1 cellular context compared by ENCODE assay signal in the genomic region with DNA sequence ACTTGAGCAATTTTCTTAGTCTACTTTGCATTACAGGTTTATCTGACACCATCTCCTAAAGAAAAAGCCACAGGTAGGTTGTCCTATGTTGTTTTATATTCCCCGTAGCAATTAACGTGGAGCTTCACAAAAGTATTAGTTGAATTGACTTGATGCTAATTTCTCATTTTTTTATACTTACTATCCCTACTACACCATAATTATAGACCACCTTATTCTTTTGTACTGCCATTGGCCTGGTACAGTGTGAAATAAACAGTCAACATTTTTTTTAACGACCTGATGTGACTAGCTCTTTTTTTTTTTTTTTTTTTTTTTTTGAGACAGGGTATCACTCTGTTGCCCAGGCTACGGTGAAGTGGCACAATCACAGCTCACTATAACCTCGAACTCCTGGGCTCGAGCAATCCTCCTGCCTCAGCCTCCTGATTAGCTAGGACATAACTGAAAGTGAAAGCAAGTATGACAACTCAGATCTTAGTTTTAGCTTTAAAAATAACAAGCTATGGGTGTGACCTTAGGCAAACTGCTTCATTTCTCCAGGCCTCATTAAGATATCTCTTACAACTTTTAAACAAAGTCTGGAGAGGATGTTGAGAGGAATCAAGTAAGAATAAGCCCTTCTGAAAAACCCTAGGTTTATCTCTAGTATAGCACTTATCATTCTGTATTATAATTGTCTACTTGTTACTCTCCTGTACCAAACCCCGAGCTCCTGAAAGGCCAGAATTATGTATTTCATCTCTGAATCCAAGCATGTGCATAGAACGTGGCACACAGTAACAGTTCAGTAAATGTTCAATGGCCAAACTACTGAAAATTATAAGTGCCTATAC.
TF ChIP-seq lines count a peak whose summit lies in the region.

No MANE protein-coding gene starts in this region.

TF ChIP-seq in K562, 482 proteins besides CTCF, POLR2A, EP300 and RAD21 (continues in another document):
- TF ChIP-seq TCF3 (CRISPR knock-in tag; IDR thresholded peaks at IDR 0.05) = 0 out of 2 replicates have a peak, but pooled peaks have one; percentile 16
- TF ChIP-seq ZNF398 (CRISPR knock-in tag; IDR thresholded peaks at IDR 0.05) = no peak
- no peak for TF ChIP-seq NCOA4 (IDR thresholded peaks at IDR 0.05; ENCODE audit: partially characterized antibody)
- no peak for TF ChIP-seq ZNF695 (CRISPR knock-in tag; IDR thresholded peaks at IDR 0.05)
- TF ChIP-seq MEF2D (tag; conservative IDR thresholded peaks at IDR 0.05; ENCODE audit: low read depth) = no peak
- TF ChIP-seq JUNB (CRISPR knock-in tag; conservative IDR thresholded peaks at IDR 0.05) = no peak
- TF ChIP-seq ZNF23 (CRISPR knock-in tag; IDR thresholded peaks at IDR 0.05) = no peak
- no peak for TF ChIP-seq CCAR2 (IDR thresholded peaks at IDR 0.05; ENCODE audit: low read depth, low read length)
- TF ChIP-seq ZC3H8 (IDR thresholded peaks at IDR 0.05) = no peak
- TF ChIP-seq ZNF282 (CRISPR knock-in tag; IDR thresholded peaks at IDR 0.05) = no peak
- no peak for TF ChIP-seq SMARCB1 (IDR thresholded peaks at IDR 0.05; ENCODE audit: insufficient read length, low read depth)
- no peak for TF ChIP-seq YY1 (IDR thresholded peaks at IDR 0.05; ENCODE audit: borderline replicate concordance in 1 of 3, control insufficient read depth in 1 of 3, extremely low read depth in 1 of 3, insufficient read depth in 3 of 3, insufficient read length in 1 of 3, insufficient replicate concordance in 2 of 3, low read depth in 1 of 3, low read length in 2 of 3)
- TF ChIP-seq TFAM (CRISPR knock-in tag; conservative IDR thresholded peaks at IDR 0.05) = no peak
- TF ChIP-seq, protein P1, sequence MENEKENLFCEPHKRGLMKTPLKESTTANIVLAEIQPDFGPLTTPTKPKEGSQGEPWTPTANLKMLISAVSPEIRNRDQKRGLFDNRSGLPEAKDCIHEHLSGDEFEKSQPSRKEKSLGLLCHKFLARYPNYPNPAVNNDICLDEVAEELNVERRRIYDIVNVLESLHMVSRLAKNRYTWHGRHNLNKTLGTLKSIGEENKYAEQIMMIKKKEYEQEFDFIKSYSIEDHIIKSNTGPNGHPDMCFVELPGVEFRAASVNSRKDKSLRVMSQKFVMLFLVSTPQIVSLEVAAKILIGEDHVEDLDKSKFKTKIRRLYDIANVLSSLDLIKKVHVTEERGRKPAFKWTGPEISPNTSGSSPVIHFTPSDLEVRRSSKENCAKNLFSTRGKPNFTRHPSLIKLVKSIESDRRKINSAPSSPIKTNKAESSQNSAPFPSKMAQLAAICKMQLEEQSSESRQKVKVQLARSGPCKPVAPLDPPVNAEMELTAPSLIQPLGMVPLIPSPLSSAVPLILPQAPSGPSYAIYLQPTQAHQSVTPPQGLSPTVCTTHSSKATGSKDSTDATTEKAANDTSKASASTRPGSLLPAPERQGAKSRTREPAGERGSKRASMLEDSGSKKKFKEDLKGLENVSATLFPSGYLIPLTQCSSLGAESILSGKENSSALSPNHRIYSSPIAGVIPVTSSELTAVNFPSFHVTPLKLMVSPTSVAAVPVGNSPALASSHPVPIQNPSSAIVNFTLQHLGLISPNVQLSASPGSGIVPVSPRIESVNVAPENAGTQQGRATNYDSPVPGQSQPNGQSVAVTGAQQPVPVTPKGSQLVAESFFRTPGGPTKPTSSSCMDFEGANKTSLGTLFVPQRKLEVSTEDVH (IDR thresholded peaks at IDR 0.05; ENCODE audit: low read depth, partially characterized antibody) = no peak
- TF ChIP-seq, protein P2, sequence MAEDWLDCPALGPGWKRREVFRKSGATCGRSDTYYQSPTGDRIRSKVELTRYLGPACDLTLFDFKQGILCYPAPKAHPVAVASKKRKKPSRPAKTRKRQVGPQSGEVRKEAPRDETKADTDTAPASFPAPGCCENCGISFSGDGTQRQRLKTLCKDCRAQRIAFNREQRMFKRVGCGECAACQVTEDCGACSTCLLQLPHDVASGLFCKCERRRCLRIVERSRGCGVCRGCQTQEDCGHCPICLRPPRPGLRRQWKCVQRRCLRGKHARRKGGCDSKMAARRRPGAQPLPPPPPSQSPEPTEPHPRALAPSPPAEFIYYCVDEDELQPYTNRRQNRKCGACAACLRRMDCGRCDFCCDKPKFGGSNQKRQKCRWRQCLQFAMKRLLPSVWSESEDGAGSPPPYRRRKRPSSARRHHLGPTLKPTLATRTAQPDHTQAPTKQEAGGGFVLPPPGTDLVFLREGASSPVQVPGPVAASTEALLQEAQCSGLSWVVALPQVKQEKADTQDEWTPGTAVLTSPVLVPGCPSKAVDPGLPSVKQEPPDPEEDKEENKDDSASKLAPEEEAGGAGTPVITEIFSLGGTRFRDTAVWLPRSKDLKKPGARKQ (CRISPR knock-in tag; IDR thresholded peaks at IDR 0.05) = 0 out of 2 replicates have a peak, but pooled peaks have one; percentile 62
- no peak for TF ChIP-seq PRMT5 (CRISPR knock-in tag; IDR thresholded peaks at IDR 0.05)
- TF ChIP-seq NUFIP1 (IDR thresholded peaks at IDR 0.05; ENCODE audit: partially characterized antibody) = no peak
- TF ChIP-seq ZNF143 (CRISPR knock-in tag; IDR thresholded peaks at IDR 0.05) = no peak
- no peak for TF ChIP-seq TGIF2 (CRISPR knock-in tag; IDR thresholded peaks at IDR 0.05)
- TF ChIP-seq NR2C1 (IDR thresholded peaks at IDR 0.05) = no peak
- no peak for TF ChIP-seq NR2C1 (tag; IDR thresholded peaks at IDR 0.05)
- TF ChIP-seq ZNF232 (CRISPR knock-in tag; IDR thresholded peaks at IDR 0.05) = no peak
- TF ChIP-seq, protein P3, sequence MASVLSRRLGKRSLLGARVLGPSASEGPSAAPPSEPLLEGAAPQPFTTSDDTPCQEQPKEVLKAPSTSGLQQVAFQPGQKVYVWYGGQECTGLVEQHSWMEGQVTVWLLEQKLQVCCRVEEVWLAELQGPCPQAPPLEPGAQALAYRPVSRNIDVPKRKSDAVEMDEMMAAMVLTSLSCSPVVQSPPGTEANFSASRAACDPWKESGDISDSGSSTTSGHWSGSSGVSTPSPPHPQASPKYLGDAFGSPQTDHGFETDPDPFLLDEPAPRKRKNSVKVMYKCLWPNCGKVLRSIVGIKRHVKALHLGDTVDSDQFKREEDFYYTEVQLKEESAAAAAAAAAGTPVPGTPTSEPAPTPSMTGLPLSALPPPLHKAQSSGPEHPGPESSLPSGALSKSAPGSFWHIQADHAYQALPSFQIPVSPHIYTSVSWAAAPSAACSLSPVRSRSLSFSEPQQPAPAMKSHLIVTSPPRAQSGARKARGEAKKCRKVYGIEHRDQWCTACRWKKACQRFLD (CRISPR knock-in tag; IDR thresholded peaks at IDR 0.05) = peak; percentile 83
- TF ChIP-seq, protein P4, sequence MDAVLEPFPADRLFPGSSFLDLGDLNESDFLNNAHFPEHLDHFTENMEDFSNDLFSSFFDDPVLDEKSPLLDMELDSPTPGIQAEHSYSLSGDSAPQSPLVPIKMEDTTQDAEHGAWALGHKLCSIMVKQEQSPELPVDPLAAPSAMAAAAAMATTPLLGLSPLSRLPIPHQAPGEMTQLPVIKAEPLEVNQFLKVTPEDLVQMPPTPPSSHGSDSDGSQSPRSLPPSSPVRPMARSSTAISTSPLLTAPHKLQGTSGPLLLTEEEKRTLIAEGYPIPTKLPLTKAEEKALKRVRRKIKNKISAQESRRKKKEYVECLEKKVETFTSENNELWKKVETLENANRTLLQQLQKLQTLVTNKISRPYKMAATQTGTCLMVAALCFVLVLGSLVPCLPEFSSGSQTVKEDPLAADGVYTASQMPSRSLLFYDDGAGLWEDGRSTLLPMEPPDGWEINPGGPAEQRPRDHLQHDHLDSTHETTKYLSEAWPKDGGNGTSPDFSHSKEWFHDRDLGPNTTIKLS (IDR thresholded peaks at IDR 0.05; ENCODE audit: borderline replicate concordance, low read depth) = 0 out of 2 replicates have a peak, but pooled peaks have one; percentile 35
- no peak for TF ChIP-seq KDM2B (CRISPR knock-in tag; IDR thresholded peaks at IDR 0.05)
- TF ChIP-seq TCF7 (IDR thresholded peaks at IDR 0.05; ENCODE audit: borderline replicate concordance) = no peak
- no peak for TF ChIP-seq FIP1L1 (IDR thresholded peaks at IDR 0.05; ENCODE audit: low read depth, low read length, poor library complexity, severe bottlenecking)
- TF ChIP-seq TCF7L2 (IDR thresholded peaks at IDR 0.05; ENCODE audit: low read depth, low read length) = no peak
- TF ChIP-seq NR2F6 (CRISPR knock-in tag; IDR thresholded peaks at IDR 0.05) = no peak
- no peak for TF ChIP-seq RBM22 (IDR thresholded peaks at IDR 0.05; ENCODE audit: low read depth, low read length, poor library complexity, severe bottlenecking)
- TF ChIP-seq, protein P5, sequence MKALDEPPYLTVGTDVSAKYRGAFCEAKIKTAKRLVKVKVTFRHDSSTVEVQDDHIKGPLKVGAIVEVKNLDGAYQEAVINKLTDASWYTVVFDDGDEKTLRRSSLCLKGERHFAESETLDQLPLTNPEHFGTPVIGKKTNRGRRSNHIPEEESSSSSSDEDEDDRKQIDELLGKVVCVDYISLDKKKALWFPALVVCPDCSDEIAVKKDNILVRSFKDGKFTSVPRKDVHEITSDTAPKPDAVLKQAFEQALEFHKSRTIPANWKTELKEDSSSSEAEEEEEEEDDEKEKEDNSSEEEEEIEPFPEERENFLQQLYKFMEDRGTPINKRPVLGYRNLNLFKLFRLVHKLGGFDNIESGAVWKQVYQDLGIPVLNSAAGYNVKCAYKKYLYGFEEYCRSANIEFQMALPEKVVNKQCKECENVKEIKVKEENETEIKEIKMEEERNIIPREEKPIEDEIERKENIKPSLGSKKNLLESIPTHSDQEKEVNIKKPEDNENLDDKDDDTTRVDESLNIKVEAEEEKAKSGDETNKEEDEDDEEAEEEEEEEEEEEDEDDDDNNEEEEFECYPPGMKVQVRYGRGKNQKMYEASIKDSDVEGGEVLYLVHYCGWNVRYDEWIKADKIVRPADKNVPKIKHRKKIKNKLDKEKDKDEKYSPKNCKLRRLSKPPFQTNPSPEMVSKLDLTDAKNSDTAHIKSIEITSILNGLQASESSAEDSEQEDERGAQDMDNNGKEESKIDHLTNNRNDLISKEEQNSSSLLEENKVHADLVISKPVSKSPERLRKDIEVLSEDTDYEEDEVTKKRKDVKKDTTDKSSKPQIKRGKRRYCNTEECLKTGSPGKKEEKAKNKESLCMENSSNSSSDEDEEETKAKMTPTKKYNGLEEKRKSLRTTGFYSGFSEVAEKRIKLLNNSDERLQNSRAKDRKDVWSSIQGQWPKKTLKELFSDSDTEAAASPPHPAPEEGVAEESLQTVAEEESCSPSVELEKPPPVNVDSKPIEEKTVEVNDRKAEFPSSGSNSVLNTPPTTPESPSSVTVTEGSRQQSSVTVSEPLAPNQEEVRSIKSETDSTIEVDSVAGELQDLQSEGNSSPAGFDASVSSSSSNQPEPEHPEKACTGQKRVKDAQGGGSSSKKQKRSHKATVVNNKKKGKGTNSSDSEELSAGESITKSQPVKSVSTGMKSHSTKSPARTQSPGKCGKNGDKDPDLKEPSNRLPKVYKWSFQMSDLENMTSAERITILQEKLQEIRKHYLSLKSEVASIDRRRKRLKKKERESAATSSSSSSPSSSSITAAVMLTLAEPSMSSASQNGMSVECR (CRISPR knock-in tag; IDR thresholded peaks at IDR 0.05) = no peak
- no peak for TF ChIP-seq LARP7 (IDR thresholded peaks at IDR 0.05)
- peak; percentile 53; the same call in 1 of the 2 replicates for TF ChIP-seq DPF2 (IDR thresholded peaks at IDR 0.05)
- TF ChIP-seq, protein P6, sequence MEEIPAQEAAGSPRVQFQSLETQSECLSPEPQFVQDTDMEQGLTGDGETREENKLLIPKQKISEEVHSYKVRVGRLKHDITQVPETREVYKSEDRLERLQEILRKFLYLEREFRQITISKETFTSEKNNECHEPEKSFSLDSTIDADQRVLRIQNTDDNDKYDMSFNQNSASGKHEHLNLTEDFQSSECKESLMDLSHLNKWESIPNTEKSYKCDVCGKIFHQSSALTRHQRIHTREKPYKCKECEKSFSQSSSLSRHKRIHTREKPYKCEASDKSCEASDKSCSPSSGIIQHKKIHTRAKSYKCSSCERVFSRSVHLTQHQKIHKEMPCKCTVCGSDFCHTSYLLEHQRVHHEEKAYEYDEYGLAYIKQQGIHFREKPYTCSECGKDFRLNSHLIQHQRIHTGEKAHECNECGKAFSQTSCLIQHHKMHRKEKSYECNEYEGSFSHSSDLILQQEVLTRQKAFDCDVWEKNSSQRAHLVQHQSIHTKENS (CRISPR knock-in tag; IDR thresholded peaks at IDR 0.05) = no peak
- no peak for TF ChIP-seq PHB2 (IDR thresholded peaks at IDR 0.05; ENCODE audit: low read depth)
- TF ChIP-seq DACH1 (IDR thresholded peaks at IDR 0.05; ENCODE audit: partially characterized antibody) = no peak
- peak; percentile 30; the same call in 1 of the 2 replicates for TF ChIP-seq JUND (IDR thresholded peaks at IDR 0.05; ENCODE audit: borderline replicate concordance, low read depth, low read length)
- TF ChIP-seq JUND (tag; IDR thresholded peaks at IDR 0.05; ENCODE audit: borderline replicate concordance, low read depth, low read length) = no peak
- TF ChIP-seq HDGF (IDR thresholded peaks at IDR 0.05) = no peak
